In the genomic region with DNA sequence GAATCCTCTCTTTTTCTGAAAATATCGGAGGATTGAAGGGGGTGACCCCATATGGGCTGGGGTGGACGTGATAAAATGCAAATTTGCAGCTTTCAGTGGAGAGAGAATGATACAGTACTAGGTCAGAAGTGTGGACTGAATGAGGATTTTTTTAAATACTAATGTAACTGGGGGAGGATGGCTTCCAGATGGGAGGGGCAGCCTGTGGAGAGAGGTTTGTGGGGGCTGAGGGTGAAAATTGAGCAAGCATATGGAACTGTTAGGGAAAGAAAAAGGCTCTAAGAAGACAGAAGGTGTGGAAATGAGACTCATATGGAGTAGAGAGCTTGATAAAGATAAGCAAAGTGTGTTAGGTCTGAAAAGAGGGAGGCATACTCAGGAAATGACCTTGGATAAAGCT, we compare ENCODE assay signal across 1 cellular context.
TF ChIP-seq lines count a peak whose summit lies in the region.

No MANE protein-coding gene starts in this region.

TF ChIP-seq in GM23338, 12 proteins besides CTCF, POLR2A, EP300 and RAD21 (continued from another document):
- TF ChIP-seq, protein P1, sequence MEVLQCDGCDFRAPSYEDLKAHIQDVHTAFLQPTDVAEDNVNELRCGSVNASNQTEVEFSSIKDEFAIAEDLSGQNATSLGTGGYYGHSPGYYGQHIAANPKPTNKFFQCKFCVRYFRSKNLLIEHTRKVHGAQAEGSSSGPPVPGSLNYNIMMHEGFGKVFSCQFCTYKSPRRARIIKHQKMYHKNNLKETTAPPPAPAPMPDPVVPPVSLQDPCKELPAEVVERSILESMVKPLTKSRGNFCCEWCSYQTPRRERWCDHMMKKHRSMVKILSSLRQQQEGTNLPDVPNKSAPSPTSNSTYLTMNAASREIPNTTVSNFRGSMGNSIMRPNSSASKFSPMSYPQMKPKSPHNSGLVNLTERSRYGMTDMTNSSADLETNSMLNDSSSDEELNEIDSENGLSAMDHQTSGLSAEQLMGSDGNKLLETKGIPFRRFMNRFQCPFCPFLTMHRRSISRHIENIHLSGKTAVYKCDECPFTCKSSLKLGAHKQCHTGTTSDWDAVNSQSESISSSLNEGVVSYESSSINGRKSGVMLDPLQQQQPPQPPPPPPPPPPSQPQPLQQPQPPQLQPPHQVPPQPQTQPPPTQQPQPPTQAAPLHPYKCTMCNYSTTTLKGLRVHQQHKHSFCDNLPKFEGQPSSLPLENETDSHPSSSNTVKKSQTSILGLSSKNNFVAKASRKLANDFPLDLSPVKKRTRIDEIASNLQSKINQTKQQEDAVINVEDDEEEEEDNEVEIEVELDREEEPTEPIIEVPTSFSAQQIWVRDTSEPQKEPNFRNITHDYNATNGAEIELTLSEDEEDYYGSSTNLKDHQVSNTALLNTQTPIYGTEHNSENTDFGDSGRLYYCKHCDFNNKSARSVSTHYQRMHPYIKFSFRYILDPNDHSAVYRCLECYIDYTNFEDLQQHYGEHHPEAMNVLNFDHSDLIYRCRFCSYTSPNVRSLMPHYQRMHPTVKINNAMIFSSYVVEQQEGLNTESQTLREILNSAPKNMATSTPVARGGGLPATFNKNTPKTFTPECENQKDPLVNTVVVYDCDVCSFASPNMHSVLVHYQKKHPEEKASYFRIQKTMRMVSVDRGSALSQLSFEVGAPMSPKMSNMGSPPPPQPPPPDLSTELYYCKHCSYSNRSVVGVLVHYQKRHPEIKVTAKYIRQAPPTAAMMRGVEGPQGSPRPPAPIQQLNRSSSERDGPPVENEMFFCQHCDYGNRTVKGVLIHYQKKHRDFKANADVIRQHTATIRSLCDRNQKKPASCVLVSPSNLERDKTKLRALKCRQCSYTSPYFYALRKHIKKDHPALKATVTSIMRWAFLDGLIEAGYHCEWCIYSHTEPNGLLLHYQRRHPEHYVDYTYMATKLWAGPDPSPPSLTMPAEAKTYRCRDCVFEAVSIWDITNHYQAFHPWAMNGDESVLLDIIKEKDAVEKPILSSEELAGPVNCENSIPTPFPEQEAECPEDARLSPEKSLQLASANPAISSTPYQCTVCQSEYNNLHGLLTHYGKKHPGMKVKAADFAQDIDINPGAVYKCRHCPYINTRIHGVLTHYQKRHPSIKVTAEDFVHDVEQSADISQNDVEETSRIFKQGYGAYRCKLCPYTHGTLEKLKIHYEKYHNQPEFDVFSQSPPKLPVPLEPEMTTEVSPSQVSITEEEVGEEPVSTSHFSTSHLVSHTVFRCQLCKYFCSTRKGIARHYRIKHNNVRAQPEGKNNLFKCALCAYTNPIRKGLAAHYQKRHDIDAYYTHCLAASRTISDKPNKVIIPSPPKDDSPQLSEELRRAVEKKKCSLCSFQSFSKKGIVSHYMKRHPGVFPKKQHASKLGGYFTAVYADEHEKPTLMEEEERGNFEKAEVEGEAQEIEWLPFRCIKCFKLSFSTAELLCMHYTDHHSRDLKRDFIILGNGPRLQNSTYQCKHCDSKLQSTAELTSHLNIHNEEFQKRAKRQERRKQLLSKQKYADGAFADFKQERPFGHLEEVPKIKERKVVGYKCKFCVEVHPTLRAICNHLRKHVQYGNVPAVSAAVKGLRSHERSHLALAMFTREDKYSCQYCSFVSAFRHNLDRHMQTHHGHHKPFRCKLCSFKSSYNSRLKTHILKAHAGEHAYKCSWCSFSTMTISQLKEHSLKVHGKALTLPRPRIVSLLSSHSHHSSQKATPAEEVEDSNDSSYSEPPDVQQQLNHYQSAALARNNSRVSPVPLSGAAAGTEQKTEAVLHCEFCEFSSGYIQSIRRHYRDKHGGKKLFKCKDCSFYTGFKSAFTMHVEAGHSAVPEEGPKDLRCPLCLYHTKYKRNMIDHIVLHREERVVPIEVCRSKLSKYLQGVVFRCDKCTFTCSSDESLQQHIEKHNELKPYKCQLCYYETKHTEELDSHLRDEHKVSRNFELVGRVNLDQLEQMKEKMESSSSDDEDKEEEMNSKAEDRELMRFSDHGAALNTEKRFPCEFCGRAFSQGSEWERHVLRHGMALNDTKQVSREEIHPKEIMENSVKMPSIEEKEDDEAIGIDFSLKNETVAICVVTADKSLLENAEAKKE (CRISPR knock-in tag; IDR thresholded peaks at IDR 0.05) = no peak
- TF ChIP-seq EZH2phosphoT487 (IDR thresholded peaks at IDR 0.05; ENCODE audit: unreplicated experiment) (no peak), NANOG (IDR thresholded peaks at IDR 0.05; ENCODE audit: borderline replicate concordance) (no peak), ZNF331 (CRISPR knock-in tag; IDR thresholded peaks at IDR 0.05; ENCODE audit: low read depth) (no peak), JUNB (IDR thresholded peaks at IDR 0.05; ENCODE audit: unreplicated experiment) (no peak), ZNF114 (CRISPR knock-in tag; IDR thresholded peaks at IDR 0.05) (no peak), POLR2AphosphoS5 (IDR thresholded peaks at IDR 0.05; ENCODE audit: low read depth) (no peak), CREB1 (CRISPR knock-in tag; IDR thresholded peaks at IDR 0.05; ENCODE audit: low read depth) (no peak)
